8 cellular contexts compared by ENCODE assay signal in the genomic region with DNA sequence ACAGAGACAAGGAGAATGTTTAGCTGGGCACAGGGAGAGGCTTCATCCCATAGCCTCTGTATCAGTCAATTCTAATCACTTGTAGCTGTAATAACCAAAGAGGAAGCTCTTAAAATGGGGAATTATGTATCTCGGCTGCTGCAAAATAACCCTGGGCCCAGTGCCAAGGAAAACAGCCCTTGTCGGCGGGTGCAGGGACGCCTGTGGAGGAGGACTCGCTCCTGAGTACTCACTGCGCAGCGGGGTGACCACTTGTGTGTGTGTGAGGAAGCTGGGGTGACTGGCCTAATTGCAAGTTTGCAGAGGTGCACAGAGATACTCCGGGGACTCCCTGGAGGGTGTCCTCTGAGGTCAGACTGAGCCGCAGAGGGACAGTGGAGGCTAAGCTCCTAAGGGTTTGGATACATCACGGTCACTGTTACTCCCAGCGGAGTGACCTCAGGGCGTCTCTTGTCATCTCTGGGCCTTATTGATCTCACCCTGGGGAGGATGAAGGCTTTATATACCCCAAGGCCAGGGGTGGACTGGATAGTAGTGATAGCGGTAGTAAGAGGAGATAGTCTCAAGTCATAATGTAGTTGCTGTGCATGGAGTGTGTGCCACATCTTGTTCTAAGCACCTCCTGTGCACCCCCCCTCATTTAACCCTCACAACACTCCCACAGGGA. TPM values are rescaled to one million over a fixed set of nuclear protein-coding genes. Genes with fewer than 3 reads are reported as not detected.
DNase-seq lines count a peak whose midpoint lies in the region; ATAC-seq, FAIRE-seq and TF ChIP-seq lines count a peak whose summit lies in the region.

No MANE protein-coding gene starts in this region.

- H3K79me2 ChIP-seq in K562 (ENCODE audit: control insufficient read depth, insufficient read depth, low read length) = peaks cover 95% of the 10 kb centered on the region
- H3K79me2 ChIP-seq in smooth muscle cell (ENCODE audit: low read depth) = peaks cover 11% of the 10 kb centered on the region
- H3K79me2 ChIP-seq in GM23248 (ENCODE audit: insufficient read depth) = peaks cover 35% of the 10 kb centered on the region

- no peaks in the 10 kb centered on the region for H3K9me2 ChIP-seq in GM23248 (ENCODE audit: insufficient read depth)

- peak overlapping the region; percentile 54 to 87 (median 72) for H3K27ac Mint-ChIP-seq in naive B cell

- H3K27ac ChIP-seq in K562 (ENCODE audit: extremely low read depth, low read depth, low read length) (peak overlapping the region; percentile 50; the same call in 2 of the 3 replicates), smooth muscle cell (ENCODE audit: low read depth) (no peak overlapping the region), GM23248 (no peak overlapping the region)

- H3K4me3 Mint-ChIP-seq in naive B cell = peak overlapping the region; percentile 13 to 75 (median 66)

- TF ChIP-seq RAD21 in K562 (CRISPR knock-in tag; conservative IDR thresholded peaks at IDR 0.05 in 1 of 2, IDR thresholded peaks at IDR 0.05 in 1 of 2) = no peak; a peak in 1 of 4 replicates

- TF ChIP-seq POLR2A in K562 (conservative IDR thresholded peaks at IDR 0.05) = no peak

- POLR2A ChIA-PET in K562 (lab: Yijun Ruan, JAX) = interaction anchor here (0.5 to 1.3 kb wide), 11 partner anchors 9 to 452 kb away, joined by 3 to 6 read pairs (median 3); partner anchors contain the start of genes LSM3 and XPC

- H3K36me3 ChIP-seq in K562 (ENCODE audit: control insufficient read depth, insufficient read depth, low read length) (peaks cover 87% of the 10 kb centered on the region), smooth muscle cell (ENCODE audit: low read depth) (no peaks in the 10 kb centered on the region), GM23248 (ENCODE audit: low read depth) (no peaks in the 10 kb centered on the region)

- H3K27me3 Mint-ChIP-seq in naive B cell = no peaks in the 10 kb centered on the region

- H3K4me3 ChIP-seq in K562 (no peak overlapping the region), smooth muscle cell (no peak overlapping the region), GM23248 (no peak overlapping the region)

- no peaks in the 10 kb centered on the region for H3K9me3 ChIP-seq in K562 (replicated peaks; ENCODE audit: control insufficient read depth, insufficient read depth, low read depth, low read length)
- no peaks in the 10 kb centered on the region for H3K9me3 ChIP-seq in smooth muscle cell (replicated peaks; ENCODE audit: low read depth)
- H3K9me3 ChIP-seq in GM23248 (ENCODE audit: low read depth) = no peaks in the 10 kb centered on the region

- ATAC-seq in K562 (peak; percentile 84), naive B cell (ENCODE audit: low read depth in 2 of 2) (peak; percentile 59 to 64), HG03108 (IDR thresholded peaks at IDR 0.05; ENCODE audit: unreplicated experiment) (no peak)

- BruUV-seq in K562 (replicated peaks; lab: Mats Ljungman, UMichigan) = no TSS peak

- peak; percentile 32; the same call in 1 of the 2 replicates for TF ChIP-seq EP300 in K562 (IDR thresholded peaks at IDR 0.05; ENCODE audit: low read length)

- H3K9me1 ChIP-seq in K562 (ENCODE audit: control insufficient read depth, insufficient read depth, low read length) = peaks cover 22% of the 10 kb centered on the region

- H3K4me1 ChIP-seq in K562 (replicated peaks in 1 of 2; ENCODE audit: control insufficient read depth in 2 of 2, insufficient read depth in 2 of 2, low read length in 2 of 2) = peaks cover 29 to 60% of the 10 kb centered on the region in 2 experiments
- H3K4me1 ChIP-seq in smooth muscle cell (ENCODE audit: low read depth) = no peaks in the 10 kb centered on the region
- peaks cover 10% of the 10 kb centered on the region for H3K4me1 ChIP-seq in GM23248 (ENCODE audit: insufficient read depth)

- H4K20me1 ChIP-seq in K562 (replicated peaks; ENCODE audit: control insufficient read depth, insufficient read depth, low read length) = peaks cover 54% of the 10 kb centered on the region
- peaks cover 22% of the 10 kb centered on the region for H4K20me1 ChIP-seq in smooth muscle cell (ENCODE audit: low read depth)
- no peaks in the 10 kb centered on the region for H4K20me1 ChIP-seq in GM23248 (ENCODE audit: insufficient read depth)

- H3F3A ChIP-seq in smooth muscle cell (ENCODE audit: low read depth) (no peaks in the 10 kb centered on the region), GM23248 (ENCODE audit: insufficient read depth) (no peaks in the 10 kb centered on the region)

- in situ Hi-C loops in K562 (cut with MboI) = no loop called here
- in situ Hi-C loops in GM13976 (cut with MboI; ENCODE audit: low sequenced_read_pairs, unreplicated experiment) = no loop called here
- in situ Hi-C loops in GM23248 (cut with MboI) = no loop called here

- H3K9ac ChIP-seq in K562 (ENCODE audit: insufficient read depth in 1 of 2, low read depth in 2 of 2, low read length in 2 of 2) (peak overlapping the region in 1 of 2 experiments; percentile 85; a peak in 2 of 4 replicates), smooth muscle cell (ENCODE audit: low read depth) (no peak overlapping the region), GM23248 (no peak overlapping the region)

- CTCF ChIA-PET in K562 (lab: Yijun Ruan, JAX; ENCODE audit: low intra/inter-chr PET ratio) = no interaction called here

- no peaks in the 10 kb centered on the region for H3K27me3 ChIP-seq in K562 (ENCODE audit: control insufficient read depth in 2 of 2, insufficient read depth in 2 of 2, low read length in 2 of 2)
- no peaks in the 10 kb centered on the region for H3K27me3 ChIP-seq in smooth muscle cell (ENCODE audit: low read depth)
- H3K27me3 ChIP-seq in GM23248 (replicated peaks; ENCODE audit: insufficient read depth) = no peaks in the 10 kb centered on the region

- peak; percentile 91 for FAIRE-seq in K562 (lab: Jason Lieb, UNC)

- peaks cover 5 to 7% of the 10 kb centered on the region in 2 donors for H3K36me3 Mint-ChIP-seq in naive B cell

- H2AFZ ChIP-seq in K562 (ENCODE audit: low read depth, low read length) (no peak overlapping the region), smooth muscle cell (ENCODE audit: low read depth) (no peak overlapping the region), GM23248 (no peak overlapping the region)

- H3K4me2 ChIP-seq in K562 (ENCODE audit: insufficient read depth, low read length) (peak overlapping the region; percentile 44; the same call in 1 of the 2 replicates), smooth muscle cell (no peak overlapping the region), GM23248 (ENCODE audit: unreplicated experiment) (no peak overlapping the region)

- TF ChIP-seq CTCF in K562 (IDR thresholded peaks at IDR 0.05 in 2 of 3, conservative IDR thresholded peaks at IDR 0.05 in 1 of 3; ENCODE audit: insufficient read depth in 2 of 3, low read depth in 1 of 3, low read length in 3 of 3) (no peak), GM13976 (IDR thresholded peaks at IDR 0.05; ENCODE audit: borderline replicate concordance, control extremely low read depth, extremely low read depth, insufficient read depth, missing control alignments) (no peak), smooth muscle cell (IDR thresholded peaks at IDR 0.05; ENCODE audit: borderline replicate concordance, insufficient read depth, poor library complexity, severe bottlenecking) (no peak)

- DNase-seq in DMS79 treated with DMSO at 0.1 percent for 48 hours (lab: John Stamatoyannopoulos, UW) = peak; percentile 68
- DNase-seq in NCI-H2107 treated with DMSO at 0.1 percent for 48 hours (lab: John Stamatoyannopoulos, UW; ENCODE audit: unreplicated experiment) = peak; percentile 51
- DNase-seq in K562 (ENCODE audit: extremely low read depth in 1 of 4, low spot score in 3 of 4) = peak; percentile 77 to 87 (median 82)
- DNase-seq in naive B cell = no peak
- no peak for DNase-seq in GM13976 (ENCODE audit: low spot score)
- DNase-seq in smooth muscle cell (lab: John Stamatoyannopoulos, UW; ENCODE audit: unreplicated experiment) = no peak
- DNase-seq in GM23248 = no peak

- peaks cover 30 to 57% (median 45%) of the 10 kb centered on the region in 3 donors for H3K4me1 Mint-ChIP-seq in naive B cell

- intact Hi-C loops in K562 (cut with micrococcal nuclease) = loop anchor here (5.0 to 10.0 kb wide), 2 partner anchors 37 to 235 kb away; partner anchors contain the start of gene SLC6A6

- 8% methylated on average over 13 of the region's 13 CpGs for WGBS in K562 (ENCODE audit: insufficient coverage, low coverage, missing lambda C conversion rate)
- 60% methylated on average over 13 of the region's 13 CpGs for WGBS in smooth muscle cell (ENCODE audit: low lambda C conversion rate)
- WGBS in GM23248 (ENCODE audit: low coverage in 1 of 2, low lambda C conversion rate in 2 of 2, missing lambda C conversion rate in 2 of 2), 2 experiments = 88 to 89% methylated on average over 13 of the region's 13 CpGs

- no peaks in the 10 kb centered on the region for H3K9me3 Mint-ChIP-seq in naive B cell

RNA-seq across cellular contexts. Expression of gene SLC6A6, which starts 37.2 kb away (rescaled TPM):
- 361 and 756 TPM in 2 replicates for total RNA-seq in K562 (2011; cell fraction: chromatin; rRNA removed; ENCODE audit: low replicate concordance)
- total RNA-seq in K562 (2011; cell fraction: nucleolus; rRNA removed) = 315 and 326 TPM in 2 replicates
- 358 and 388 TPM in 2 replicates for total RNA-seq in K562 (2011; cell fraction: nucleoplasm; rRNA removed)
- total RNA-seq in K562 (2014; rRNA removed) = 106 and 223 TPM in 2 replicates
- 79.6 and 90.2 TPM in 2 replicates for total RNA-seq in K562 (2014; rRNA removed; fragmentation: Illumina TruSeq; extraction: Trizol)
- 91.9 and 93.2 TPM in 2 replicates for total RNA-seq in K562 (2015; rRNA removed; fragmentation: Illumina TruSeq; extraction: Trizol)
- 194 and 203 TPM in 2 replicates for total RNA-seq in K562 (2021)
- 71.4 and 100 TPM in 2 replicates for polyA plus RNA-seq in K562 (2011; rRNA removed)
- 56.5 and 73.9 TPM in 2 replicates for polyA plus RNA-seq in K562 (2011; cell fraction: cytosol; rRNA removed)
- polyA plus RNA-seq in K562 (2011; cell fraction: nucleus; rRNA removed) = 434 and 457 TPM in 2 replicates
- 52.3 and 64.9 TPM in 2 replicates for polyA plus RNA-seq in K562 (2012)
- 121 and 139 TPM in 2 replicates for polyA plus RNA-seq in K562 (2014; fragmentation: Illumina TruSeq; extraction: Trizol)
- 10 to 100 TPM; 12.3 to 14.8 TPM for polyA plus RNA-seq in K562 (2014; fragmentation: Nextera tagmentation; extraction: Ambion mirVana)
- polyA plus RNA-seq in K562 (2014; rRNA removed) = 111 and 129 TPM in 2 replicates
- polyA minus RNA-seq in K562 (2011; rRNA and poly(A)+ RNA removed) = 75.5 and 106 TPM in 2 replicates
- 40.8 and 83.0 TPM in 2 replicates for polyA minus RNA-seq in K562 (2011; cell fraction: cytosol; rRNA and poly(A)+ RNA removed)
- polyA minus RNA-seq in K562 (2011; cell fraction: nucleus; rRNA and poly(A)+ RNA removed) = 138 and 192 TPM in 2 replicates
- 1 to 10 TPM; 4.7 to 9.1 (median 6.2) TPM for polyA plus RNA-seq in naive B cell (ENCODE audit: low read depth in 6 of 6)
- 11.7 and 13.9 TPM in 2 replicates for total RNA-seq in smooth muscle cell
- 8.5 and 9.4 TPM in 2 replicates for polyA plus RNA-seq in smooth muscle cell
- 10.6 and 13.4 TPM in 2 replicates for total RNA-seq in GM23248 (2014; rRNA removed; shearing (Covaris generic))
- 4.6 and 4.7 TPM in 2 replicates for polyA plus RNA-seq in GM23248 (2016; fragmentation: Nextera tagmentation; extraction: Ambion mirVana)

Comparison
In these comparisons a context has a peak if more than half of its experiments do, and no peak if none do; other contexts are left out.
1. DNase-seq: peak in DMS79 treated with DMSO at 0.1 percent for 48 hours (single experiment), NCI-H2107 treated with DMSO at 0.1 percent for 48 hours (single experiment) and K562 (4 of 4); none in naive B cell (single experiment), GM13976 (single experiment), smooth muscle cell (single experiment) and GM23248 (single experiment).